ENCODE assay signal across 8 cellular contexts in genomic region chr9:10268500-10269485, GRCh38.
DNase-seq lines count a peak whose midpoint lies in the region; ATAC-seq and TF ChIP-seq lines count a peak whose summit lies in the region.

No MANE protein-coding gene starts in this region.

- intact Hi-C loops in Right ventricle myocardium inferior (cut with DNase I) (loop anchor here (1.0 to 2.0 kb wide), 2 partner anchors 52 to 208 kb away; no protein-coding TSS in a partner anchor), cardiac septum (cut with DNase I) (loop anchor here (5.0 kb wide), 1 partner anchor 211 kb away; no protein-coding TSS in a partner anchor)

- H3K27ac ChIP-seq in WERI-Rb-1, result no peak overlapping the region

- H3K4me3 ChIP-seq in WERI-Rb-1 (ENCODE audit: low read depth, low read length), result peak overlapping the region; percentile 28

- H3K36me3 ChIP-seq in WERI-Rb-1, result no peaks in the 10 kb centered on the region

- no peaks in the 10 kb centered on the region for H3K9me3 ChIP-seq in WERI-Rb-1 (ENCODE audit: severe bottlenecking)

- no peaks in the 10 kb centered on the region for H3K27me3 ChIP-seq in WERI-Rb-1 (ENCODE audit: insufficient read depth, low read depth, severe bottlenecking)

- TF ChIP-seq CTCF in WERI-Rb-1 (IDR thresholded peaks at IDR 0.05; ENCODE audit: low read depth, low read length), result peak; percentile 72

- ATAC-seq in Right ventricle myocardium inferior (peak; percentile 68), HG02642 (IDR thresholded peaks at IDR 0.05; ENCODE audit: poor library complexity, unreplicated experiment) (no peak)

- no peak for DNase-seq in Right ventricle myocardium inferior (ENCODE audit: missing footprints)
- DNase-seq in cardiac septum (ENCODE audit: low spot score), result no peak
- peak; percentile 84 for DNase-seq in NAMALWA (ENCODE audit: low spot score)
- DNase-seq in WERI-Rb-1, result peak; percentile 59
- DNase-seq in islet precursor cell, result peak; percentile 82
- DNase-seq in T1000 (lab: John Stamatoyannopoulos, UW), result no peak
- no peak for DNase-seq in GM19240 (ENCODE audit: insufficient read length, low spot score)

Comparison
In these comparisons a context has a peak if more than half of its experiments do, and no peak if none do; other contexts are left out.
1. DNase-seq: peak in NAMALWA (single experiment), WERI-Rb-1 (single experiment) and islet precursor cell (single experiment); none in Right ventricle myocardium inferior (single experiment), cardiac septum (single experiment), T1000 (single experiment) and GM19240 (single experiment).